9 cellular contexts compared by ENCODE assay signal in the genomic region with DNA sequence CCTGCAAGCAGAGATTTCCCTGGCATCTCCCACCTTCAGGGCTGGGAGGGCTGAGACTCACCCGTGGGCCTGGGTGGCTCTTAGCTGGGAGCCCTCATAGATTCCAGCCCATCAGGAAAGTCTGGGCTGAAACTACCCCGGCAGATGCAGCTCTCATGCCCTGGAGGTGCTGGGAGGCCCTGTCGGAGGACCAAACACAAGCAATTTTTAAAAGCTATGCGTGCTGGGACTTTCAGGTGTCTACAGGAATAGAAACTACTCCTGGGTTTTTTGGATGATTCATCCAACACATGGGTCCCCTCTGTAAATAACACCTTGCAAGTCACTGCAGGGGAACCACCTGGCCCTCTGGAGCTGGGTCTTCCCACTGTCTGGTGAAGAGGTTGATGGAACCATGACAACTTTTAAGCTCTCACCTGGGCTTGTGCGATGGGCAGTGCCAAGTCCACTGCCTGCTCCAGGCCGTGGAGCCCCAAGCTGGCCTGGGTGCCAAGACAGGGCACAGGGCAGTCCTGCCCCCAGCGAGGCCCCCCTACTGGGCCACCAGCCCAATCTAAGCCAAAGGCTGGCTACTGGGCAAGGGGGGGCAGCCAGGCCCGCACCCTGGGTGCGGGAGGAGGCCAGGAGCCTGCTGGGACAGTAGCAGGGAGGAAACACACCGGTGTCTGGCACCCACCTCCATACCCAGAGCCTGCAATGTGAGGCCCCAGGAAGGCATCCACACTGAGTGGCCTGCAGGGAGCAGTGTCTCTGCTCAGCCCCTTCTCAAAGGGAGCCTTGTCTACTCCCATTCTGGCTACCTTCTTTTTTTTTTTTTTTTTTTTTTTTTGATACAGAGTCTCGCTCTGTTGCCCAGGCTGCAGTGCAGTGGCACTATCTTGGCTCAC. TPM values are rescaled to one million over a fixed set of nuclear protein-coding genes. Genes with fewer than 3 reads are reported as not detected.
DNase-seq lines count a peak whose midpoint lies in the region; ATAC-seq lines count a peak whose summit lies in the region.
"Had no signal": no experiment of that assay in that cellular context is flagged by ENCODE, and none has a peak within 500 bp of the region (broad histone marks: within the 10 kb centered on the region; RNA-seq: fewer than 3 reads in every experiment).

No MANE protein-coding gene starts in this region.

- peaks cover 7% of the 10 kb centered on the region for H3K27me3 Mint-ChIP-seq in activated CD4-positive, alpha-beta T cell treated with anti-CD3 and anti-CD28 coated beads for 36 hours

- H3K9me3 ChIP-seq in trophoblast cell (ENCODE audit: insufficient read depth, low read depth, low read length), result no peaks in the 10 kb centered on the region

- H2AFZ ChIP-seq in trophoblast cell (ENCODE audit: insufficient read depth, low read length, poor library complexity), result no peak overlapping the region

- H3K4me3 Mint-ChIP-seq in activated CD4-positive, alpha-beta T cell treated with anti-CD3 and anti-CD28 coated beads for 36 hours, result peak overlapping the region; percentile 76

- no peak overlapping the region for H2AK5ac ChIP-seq in trophoblast cell (ENCODE audit: low read length)

- peaks cover 51% of the 10 kb centered on the region for H3K4me1 Mint-ChIP-seq in activated CD4-positive, alpha-beta T cell treated with anti-CD3 and anti-CD28 coated beads for 36 hours

- H4K8ac ChIP-seq in trophoblast cell (ENCODE audit: low read depth, low read length), result no peak overlapping the region

- no peak overlapping the region for H3K4me2 ChIP-seq in trophoblast cell (ENCODE audit: low read length)

- intact Hi-C loops in activated CD4-positive, alpha-beta T cell treated with anti-CD3 and anti-CD28 coated beads for 36 hours (cut with DNase I, micrococcal nuclease), result loop anchor here (1.0 to 2.0 kb wide), 4 partner anchors 31 to 61 kb away; partner anchors contain the start of gene ITM2C (in 1 of the 2)

- H3K36me3 Mint-ChIP-seq in activated CD4-positive, alpha-beta T cell treated with anti-CD3 and anti-CD28 coated beads for 36 hours (ENCODE audit: low read depth), result no peaks in the 10 kb centered on the region

- H4K91ac ChIP-seq in trophoblast cell (ENCODE audit: low read depth, low read length), result no peak overlapping the region

- H3K27ac Mint-ChIP-seq in activated CD4-positive, alpha-beta T cell treated with anti-CD3 and anti-CD28 coated beads for 36 hours, result peak overlapping the region; percentile 95

- no peak overlapping the region for H3K23ac ChIP-seq in trophoblast cell (ENCODE audit: low read length)

- no peaks in the 10 kb centered on the region for H3K4me1 ChIP-seq in trophoblast cell (ENCODE audit: control insufficient read depth in 1 of 2, insufficient read depth in 2 of 2, low read length in 2 of 2)

- H3K9ac ChIP-seq in trophoblast cell (ENCODE audit: low read length), result no peak overlapping the region

- CTCF ChIA-PET in activated CD4-positive, alpha-beta T cell treated with anti-CD3 and anti-CD28 coated beads for 36 hours (lab: Charles Lee), result interaction anchor here (0.7 to 4.4 kb wide), 15 partner anchors 13 to 102 kb away, joined by 3 to 27 read pairs (median 5); no protein-coding TSS in a partner anchor

- no peak overlapping the region for H2BK120ac ChIP-seq in trophoblast cell (ENCODE audit: insufficient read depth, low read length, poor library complexity)

- no peak overlapping the region for H2BK5ac ChIP-seq in trophoblast cell (ENCODE audit: low read depth, low read length, poor library complexity)

- no peaks in the 10 kb centered on the region for H3K27me3 ChIP-seq in trophoblast cell (ENCODE audit: insufficient read depth, low read length)

- H3K4ac ChIP-seq in trophoblast cell (ENCODE audit: low read depth, low read length), result no peak overlapping the region

- peak; percentile 77 for DNase-seq in activated CD4-positive, alpha-beta T cell treated with anti-CD3 and anti-CD28 coated beads for 36 hours
- no peak for DNase-seq in activated CD4-positive, alpha-beta T cell treated with anti-CD3 and anti-CD28 coated beads for 1 hour
- DNase-seq in activated naive CD4-positive, alpha-beta T cell treated with Interleukin-2 at 50 U/mL for 16 hours, result peak; percentile 58
- peak; percentile 41 to 48 for DNase-seq in stimulated activated CD4-positive, alpha-beta T cell treated with anti-CD3 and anti-CD28 coated beads, Interleukin-4, amount 100 ng/mL, for 48 hours (ENCODE audit: low read depth in 2 of 2)
- DNase-seq in trophoblast cell, result no peak
- DNase-seq in central memory CD4-positive, alpha-beta T cell, result no peak

- H3K4me3 ChIP-seq in trophoblast cell (ENCODE audit: low read depth, low read length), result no peak overlapping the region

- H3K14ac ChIP-seq in trophoblast cell (ENCODE audit: low read length), result no peak overlapping the region

- H3K79me2 ChIP-seq in trophoblast cell (ENCODE audit: control insufficient read depth, insufficient read depth, low read length, poor library complexity), result no peaks in the 10 kb centered on the region

- no peak overlapping the region for H3K27ac ChIP-seq in trophoblast cell (ENCODE audit: low read depth, low read length)

- no CpG with 5 or more reads among the region's 11 CpGs for WGBS in trophoblast cell (ENCODE audit: extremely low coverage, insufficient coverage, insufficient read length)

- H4K12ac ChIP-seq in trophoblast cell (ENCODE audit: low read depth, low read length), result no peak overlapping the region

- peak; percentile 66 for ATAC-seq in activated CD4-positive, alpha-beta T cell treated with anti-CD3 and anti-CD28 coated beads for 36 hours
- peak; percentile 32 for ATAC-seq in HG03064 (IDR thresholded peaks at IDR 0.05; ENCODE audit: low read depth, unreplicated experiment)
- no peak for ATAC-seq in HG03159 (IDR thresholded peaks at IDR 0.05; ENCODE audit: unreplicated experiment)

- H3K9me3 Mint-ChIP-seq in activated CD4-positive, alpha-beta T cell treated with anti-CD3 and anti-CD28 coated beads for 36 hours (ENCODE audit: low read depth), result no peaks in the 10 kb centered on the region

- no peak overlapping the region for H3K18ac ChIP-seq in trophoblast cell (ENCODE audit: low read length)

- POLR2A ChIA-PET in activated CD4-positive, alpha-beta T cell treated with anti-CD3 and anti-CD28 coated beads for 36 hours (lab: Charles Lee), result interaction anchor here (0.6 to 1.0 kb wide), 6 partner anchors 20 to 516 kb away, joined by 3 to 10 read pairs (median 4); no protein-coding TSS in a partner anchor

- no peak overlapping the region for H2BK12ac ChIP-seq in trophoblast cell (ENCODE audit: low read length)

- no peaks in the 10 kb centered on the region for H3K79me1 ChIP-seq in trophoblast cell (ENCODE audit: low read length)

- no peaks in the 10 kb centered on the region for H3K36me3 ChIP-seq in trophoblast cell (ENCODE audit: control insufficient read depth in 1 of 2, insufficient read depth in 2 of 2, low read length in 2 of 2)

RNA-seq across cellular contexts. Expression of gene GPR55, which starts 1.1 kb away (rescaled TPM):
- 1 to 10 TPM; 3.6 to 4.0 TPM for total RNA-seq in activated CD4-positive, alpha-beta T cell treated with anti-CD3 and anti-CD28 coated beads for 36 hours
- 0.07 and 0.08 TPM in 2 replicates for polyA plus RNA-seq in trophoblast cell (2013)
- polyA plus RNA-seq: AG04450 had no signal

Comparison
In these comparisons a context has a peak if more than half of its experiments do, and no peak if none do; other contexts are left out.
1. DNase-seq: peak in activated CD4-positive, alpha-beta T cell treated with anti-CD3 and anti-CD28 coated beads for 36 hours (single experiment), activated naive CD4-positive, alpha-beta T cell treated with Interleukin-2 at 50 U/mL for 16 hours (single experiment) and stimulated activated CD4-positive, alpha-beta T cell treated with anti-CD3 and anti-CD28 coated beads, Interleukin-4, amount 100 ng/mL, for 48 hours (2 of 2); none in activated CD4-positive, alpha-beta T cell treated with anti-CD3 and anti-CD28 coated beads for 1 hour (single experiment), trophoblast cell (0 of 2) and central memory CD4-positive, alpha-beta T cell (single experiment).